Comparison of ENCODE assay signal across 8 cellular contexts in the genomic region with DNA sequence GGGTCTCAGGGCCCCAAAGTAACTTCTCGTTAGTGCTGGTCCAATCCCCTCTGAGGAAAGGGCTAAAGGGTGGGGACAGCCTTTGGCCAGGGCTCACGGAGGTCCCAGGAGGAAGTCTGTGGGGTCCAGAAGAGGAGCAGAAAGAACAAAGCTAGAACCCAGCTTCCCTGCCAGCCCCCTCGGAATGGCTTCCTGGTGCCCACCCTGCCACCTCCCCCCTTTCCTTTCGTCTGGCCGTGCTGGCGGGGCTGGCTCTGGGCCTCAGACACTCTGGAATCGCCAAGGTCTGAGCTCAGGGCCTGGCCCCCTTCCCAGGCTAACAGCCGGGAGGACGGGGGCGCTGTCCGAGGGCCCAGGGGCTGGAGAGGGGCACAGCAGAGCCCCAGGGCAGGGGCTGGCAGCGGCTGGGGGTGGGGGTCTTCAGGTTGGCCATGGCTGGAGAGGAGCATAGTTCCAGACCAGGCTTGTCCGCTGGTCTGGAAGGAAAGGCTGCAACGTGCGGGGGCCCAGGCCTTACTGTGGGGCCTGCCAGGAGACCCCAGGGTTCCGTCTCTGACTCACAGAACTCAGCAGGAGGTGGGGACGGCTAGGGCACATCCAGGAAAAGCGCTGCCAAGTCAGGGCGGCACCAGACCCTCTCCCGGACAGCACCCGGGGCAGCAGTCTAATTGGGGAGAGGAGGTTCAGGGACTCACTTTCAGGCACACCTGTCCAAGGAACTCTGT. TPM values are rescaled to one million over a fixed set of nuclear protein-coding genes. Genes with fewer than 3 reads are reported as not detected.
DNase-seq lines count a peak whose midpoint lies in the region; ATAC-seq and TF ChIP-seq lines count a peak whose summit lies in the region.

No MANE protein-coding gene starts in this region.

- intact Hi-C loops in Caco-2 (cut with micrococcal nuclease; ENCODE audit: unreplicated experiment) = loop anchor here (1.0 kb wide), 1 partner anchor 11 kb away; the partner anchor contains the start of gene ZNRD2

- H3K9ac ChIP-seq in fibroblast of lung (ENCODE audit: insufficient read depth, low read length) = peak overlapping the region; percentile 58

- no peaks in the 10 kb centered on the region for H3K9me3 Mint-ChIP-seq in Caco-2 (ENCODE audit: unreplicated experiment)

- DNase-seq in Caco-2 = no peak
- DNase-seq in fibroblast of lung (ENCODE audit: low read depth in 2 of 2) = peak; percentile 49 to 73
- DNase-seq in nucleus accumbens (lab: John Stamatoyannopoulos, UW) = peak in 49 of 56 donors; percentile 26 to 82 (median 60)
- DNase-seq in GM13977 (ENCODE audit: low spot score) = no peak

- in situ Hi-C loops in GM13977 (cut with MboI; ENCODE audit: low pct_unique_long_range_greater_than_20kb, low sequenced_read_pairs, unreplicated experiment) = no loop called here

- H3K4me3 ChIP-seq in Caco-2 (ENCODE audit: low read depth, low read length) (peak overlapping the region; percentile 70), fibroblast of lung (replicated peaks in 1 of 4; ENCODE audit: control extremely low read depth in 1 of 4, insufficient read depth in 1 of 4, low read depth in 3 of 4, low read length in 4 of 4) (peak overlapping the region in 2 of 4 experiments; percentile 9 to 74)

- CTCF ChIA-PET in Caco-2 (lab: Charles Lee) = interaction anchor here (0.9 kb wide), 1 partner anchor 14 kb away, joined by 3 read pairs; the partner anchor contains the start of gene FAM89B

- ATAC-seq in SK-N-SH treated with all-trans-retinoic acid at 6 μM for 48 hours = peak; percentile 25
- ATAC-seq in GM21723 (IDR thresholded peaks at IDR 0.05; ENCODE audit: unreplicated experiment) = no peak
- no peak for ATAC-seq in HG03469 (IDR thresholded peaks at IDR 0.05; ENCODE audit: unreplicated experiment)
- ATAC-seq in HG03175 (IDR thresholded peaks at IDR 0.05; ENCODE audit: unreplicated experiment) = no peak

- peaks cover 57% of the 10 kb centered on the region for H3K4me1 ChIP-seq in Caco-2
- peaks cover 45% of the 10 kb centered on the region for H3K4me1 ChIP-seq in fibroblast of lung (ENCODE audit: control insufficient read depth, extremely low read depth, insufficient read depth, low read length)

- H3K27ac Mint-ChIP-seq in Caco-2 (ENCODE audit: unreplicated experiment) = peak overlapping the region; percentile 61

- H3K79me2 ChIP-seq in fibroblast of lung (ENCODE audit: control insufficient read depth, insufficient read depth, low read length) = peaks cover 15% of the 10 kb centered on the region

- peak overlapping the region; percentile 54 for H3K4me2 ChIP-seq in fibroblast of lung (ENCODE audit: extremely low read depth, insufficient read depth, low read length)

- H4K20me1 ChIP-seq in fibroblast of lung (ENCODE audit: control insufficient read depth, extremely low read depth, insufficient read depth, low read length) = no peaks in the 10 kb centered on the region

- peaks cover 41% of the 10 kb centered on the region for H3K4me1 Mint-ChIP-seq in Caco-2 (ENCODE audit: low read depth, unreplicated experiment)

- H2AFZ ChIP-seq in fibroblast of lung (ENCODE audit: low read length) = no peak overlapping the region

- no peaks in the 10 kb centered on the region for H3K27me3 ChIP-seq in Caco-2 (replicated peaks; ENCODE audit: control insufficient read depth, insufficient read depth, low read length)
- no peaks in the 10 kb centered on the region for H3K27me3 ChIP-seq in fibroblast of lung (ENCODE audit: control insufficient read depth, insufficient read depth, low read length)

- peak overlapping the region; percentile 56 for H3K27ac ChIP-seq in fibroblast of lung (ENCODE audit: insufficient read depth, low read length)

- POLR2A ChIA-PET in Caco-2 (lab: Charles Lee) = interaction anchor here (0.6 to 1.3 kb wide), 2 partner anchors 13 to 34 kb away, joined by 3 to 4 read pairs; partner anchors contain the start of genes FAM89B and SCYL1

- no peaks in the 10 kb centered on the region for H3K27me3 Mint-ChIP-seq in Caco-2 (ENCODE audit: insufficient read depth, unreplicated experiment)

- H3K4me3 Mint-ChIP-seq in Caco-2 (ENCODE audit: unreplicated experiment) = peak overlapping the region; percentile 75

- TF ChIP-seq CTCF in Caco-2 (IDR thresholded peaks at IDR 0.05; ENCODE audit: insufficient read depth in 1 of 2, low read depth in 1 of 2, low read length in 1 of 2, severe bottlenecking in 1 of 2, unreplicated experiment in 1 of 2) (no peak), fibroblast of lung (conservative IDR thresholded peaks at IDR 0.05 in 1 of 2, IDR thresholded peaks at IDR 0.05 in 1 of 2; ENCODE audit: low read depth in 1 of 2, low read length in 2 of 2) (no peak), GM13977 (IDR thresholded peaks at IDR 0.05; ENCODE audit: extremely low read depth, insufficient read depth, missing control alignments) (no peak)

- H3K36me3 Mint-ChIP-seq in Caco-2 (ENCODE audit: insufficient read depth, unreplicated experiment) = peaks cover 19% of the 10 kb centered on the region

- H3K36me3 ChIP-seq in Caco-2 (ENCODE audit: control insufficient read depth, insufficient read depth, low read length) (no peaks in the 10 kb centered on the region), fibroblast of lung (ENCODE audit: control insufficient read depth, insufficient read depth, low read length) (no peaks in the 10 kb centered on the region)

- H3K9me3 ChIP-seq in Caco-2 = no peaks in the 10 kb centered on the region
- H3K9me3 ChIP-seq in fibroblast of lung (ENCODE audit: control insufficient read depth, insufficient read depth, low read depth, low read length) = no peaks in the 10 kb centered on the region

- BruUV-seq in Caco-2 (replicated peaks; lab: Mats Ljungman, UMichigan) = TSS peak; percentile 92

TF ChIP-seq in SK-N-SH treated with all-trans-retinoic acid at 6 μM for 48 hours, 23 proteins besides CTCF, POLR2A, EP300 and RAD21:
- TF ChIP-seq TOX (CRISPR knock-in tag; IDR thresholded peaks at IDR 0.05; ENCODE audit: borderline replicate concordance) (no peak), ZFP3 (CRISPR knock-in tag; IDR thresholded peaks at IDR 0.05) (peak; percentile 39; the same call in 1 of the 2 replicates), ZC3H10 (CRISPR knock-in tag; IDR thresholded peaks at IDR 0.05) (no peak), ZNF565 (CRISPR knock-in tag; conservative IDR thresholded peaks at IDR 0.05; ENCODE audit: low read depth) (no peak), SNAI2 (CRISPR knock-in tag; IDR thresholded peaks at IDR 0.05) (no peak)

RNA-seq across cellular contexts. Expression of gene LTBP3, which starts 0.8 kb away (rescaled TPM):
- total RNA-seq in Caco-2 (2022) (87.2 and 91.2 TPM in 2 replicates), fibroblast of lung (37.3 and 39.0 TPM in 2 replicates)
- 40.4 and 47.2 TPM in 2 replicates for polyA plus RNA-seq in fibroblast of lung
- polyA plus RNA-seq in fibroblast of lung (2012) = 65.8 and 68.7 TPM in 2 replicates
- 54.6 and 262 TPM in 2 replicates for polyA minus RNA-seq in fibroblast of lung (ENCODE audit: low replicate concordance)

RNA-seq across cellular contexts. Expression of gene ZNRD2, which starts 11.3 kb away (rescaled TPM):
- total RNA-seq in Caco-2 (2022) (52.9 and 53.9 TPM in 2 replicates), fibroblast of lung (25.8 and 30.8 TPM in 2 replicates)
- polyA plus RNA-seq in fibroblast of lung = 20.8 and 32.0 TPM in 2 replicates
- polyA plus RNA-seq in fibroblast of lung (2012) = 57.6 and 89.2 TPM in 2 replicates
- 12.7 and 15.2 TPM in 2 replicates for polyA minus RNA-seq in fibroblast of lung (ENCODE audit: low replicate concordance)

RNA-seq across cellular contexts. Expression of gene FAM89B, which starts 13.4 kb away (rescaled TPM):
- total RNA-seq in Caco-2 (2022) (24.0 and 26.9 TPM in 2 replicates), fibroblast of lung (17.5 and 23.4 TPM in 2 replicates)
- polyA plus RNA-seq in fibroblast of lung = 18.2 and 18.3 TPM in 2 replicates
- polyA plus RNA-seq in fibroblast of lung (2012) = 30.6 and 41.2 TPM in 2 replicates
- 43.9 and 64.2 TPM in 2 replicates for polyA minus RNA-seq in fibroblast of lung (ENCODE audit: low replicate concordance)

RNA-seq across cellular contexts. Expression of gene EHBP1L1, which starts 16.9 kb away (rescaled TPM):
- total RNA-seq in Caco-2 (2022) (19.2 and 19.6 TPM in 2 replicates), fibroblast of lung (46.5 and 53.5 TPM in 2 replicates)
- 12.4 and 12.8 TPM in 2 replicates for polyA plus RNA-seq in fibroblast of lung
- 33.0 and 39.0 TPM in 2 replicates for polyA plus RNA-seq in fibroblast of lung (2012)
- polyA minus RNA-seq in fibroblast of lung (ENCODE audit: low replicate concordance) = 23.5 and 35.6 TPM in 2 replicates

RNA-seq across cellular contexts. Expression of gene SCYL1, which starts 34.1 kb away (rescaled TPM):
- 123 and 124 TPM in 2 replicates for total RNA-seq in Caco-2 (2022)
- total RNA-seq in fibroblast of lung = 73.2 and 84.6 TPM in 2 replicates
- polyA plus RNA-seq in fibroblast of lung = 58.2 and 62.3 TPM in 2 replicates
- polyA plus RNA-seq in fibroblast of lung (2012) = 71.8 and 83.3 TPM in 2 replicates
- polyA minus RNA-seq in fibroblast of lung (ENCODE audit: low replicate concordance) = 160 and 182 TPM in 2 replicates

Comparison
In these comparisons a context has a peak if more than half of its experiments do, and no peak if none do; other contexts are left out.
1. DNase-seq: peak in fibroblast of lung (2 of 2) and nucleus accumbens (49 of 56); none in Caco-2 (0 of 2) and GM13977 (single experiment).